Comparison of ENCODE assay signal across 6 cellular contexts in the genomic region with DNA sequence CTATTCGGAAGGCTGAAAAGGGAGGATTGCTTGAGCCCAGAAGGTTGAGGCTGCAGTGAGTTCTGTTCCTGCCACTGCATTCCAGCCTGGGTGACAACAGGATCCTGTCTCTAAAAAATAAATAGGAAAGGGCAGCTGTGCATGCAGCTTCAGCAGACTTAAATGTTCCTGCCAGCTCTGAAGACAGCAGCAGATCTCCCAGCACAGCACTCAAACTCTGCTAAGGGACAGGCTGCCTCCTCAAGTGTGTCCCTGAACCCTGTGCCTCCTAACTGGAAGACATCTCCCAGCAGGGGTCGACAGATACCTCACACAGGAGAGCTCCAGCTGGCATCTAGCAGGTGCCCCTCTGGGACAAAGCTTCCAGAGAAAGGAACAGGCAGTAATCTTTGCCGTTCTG.
"Had no signal": no experiment of that assay in that cellular context is flagged by ENCODE, and none has a peak within 500 bp of the region (broad histone marks: within the 10 kb centered on the region; RNA-seq: fewer than 3 reads in every experiment).

No MANE protein-coding gene starts in this region.

- H3K4me3 ChIP-seq: K562 had no signal

- H3K27ac ChIP-seq: HL-60 had no signal

- ATAC-seq: K562 had no signal

- DNase-seq: IMR-90, KBM-7, KG1 had no signal

- FAIRE-seq: HTR-8/SVneo, K562 had no signal
